Comparison of ENCODE assay signal across 9 cellular contexts in genomic region chr1:24925082-24925779, GRCh38. TPM values are rescaled to one million over a fixed set of nuclear protein-coding genes. Genes with fewer than 3 reads are reported as not detected.
A peak's percentile ranks its signal among the peaks of the same experiment; 100 is the strongest.
DNase-seq lines count a peak whose midpoint lies in the region; ATAC-seq and TF ChIP-seq lines count a peak whose summit lies in the region.
"Had no signal": no experiment of that assay in that cellular context is flagged by ENCODE, and none has a peak within 500 bp of the region (broad histone marks: within the 10 kb centered on the region; RNA-seq: fewer than 3 reads in every experiment).

No MANE protein-coding gene starts in this region.

- peaks cover 2% of the 10 kb centered on the region for H3K27me3 Mint-ChIP-seq in activated T-helper 1 cell treated with anti-CD3 and anti-CD28 coated beads, Interleukin-12 subunit alpha, Interleukin-12 subunit beta, Interleukin-2, Interleukin-4 antibody, amounts not matched to agents 30 ng/mL and 10 ng/mL and 1 ng/mL, durations not matched to agents 14 hours and 24 hours and 36 hours (ENCODE audit: insufficient read depth)

- TF ChIP-seq CTCF in foreskin keratinocyte (conservative IDR thresholded peaks at IDR 0.05): no peak

- peak; percentile 80 to 91 (median 84) for DNase-seq in T-helper 1 cell
- peak; percentile 70 for DNase-seq in activated T-helper 1 cell treated with anti-CD3 and anti-CD28 coated beads, Interleukin-12 subunit alpha, Interleukin-12 subunit beta, Interleukin-2, Interleukin-4 antibody, amounts not matched to agents 30 ng/mL and 10 ng/mL and 1 ng/mL, durations not matched to agents 14 hours and 24 hours and 36 hours (ENCODE audit: low spot score)
- peak; percentile 70 to 75 for DNase-seq in stimulated activated CD4-positive, alpha-beta T cell treated with anti-CD3 and anti-CD28 coated beads, Interleukin-12 subunit alpha, Interleukin-12 subunit beta, amount 100 ng/mL, for 24 hours (ENCODE audit: low read depth in 2 of 2)
- no peak for DNase-seq in GM03348 (ENCODE audit: low spot score)
- DNase-seq in DMS114 treated with DMSO at 0.1 percent for 48 hours (lab: John Stamatoyannopoulos, UW; ENCODE audit: unreplicated experiment): no peak
- no peak for DNase-seq in NCI-H1436 (lab: John Stamatoyannopoulos, UW)
- DNase-seq in foreskin keratinocyte: no peak
- DNase-seq: NCI-H2081, testis had no signal

- no peaks in the 10 kb centered on the region for H3K9me3 Mint-ChIP-seq in activated T-helper 1 cell treated with anti-CD3 and anti-CD28 coated beads, Interleukin-12 subunit alpha, Interleukin-12 subunit beta, Interleukin-2, Interleukin-4 antibody, amounts not matched to agents 30 ng/mL and 10 ng/mL and 1 ng/mL, durations not matched to agents 14 hours and 24 hours and 36 hours

- peaks cover 88% of the 10 kb centered on the region for H3K27me3 ChIP-seq in foreskin keratinocyte
- H3K27me3 ChIP-seq: testis had no signal

- peaks cover 75% of the 10 kb centered on the region for H3K4me1 Mint-ChIP-seq in activated T-helper 1 cell treated with anti-CD3 and anti-CD28 coated beads, Interleukin-12 subunit alpha, Interleukin-12 subunit beta, Interleukin-2, Interleukin-4 antibody, amounts not matched to agents 30 ng/mL and 10 ng/mL and 1 ng/mL, durations not matched to agents 14 hours and 24 hours and 36 hours (ENCODE audit: low read depth)

- H3K36me3 Mint-ChIP-seq in activated T-helper 1 cell treated with anti-CD3 and anti-CD28 coated beads, Interleukin-12 subunit alpha, Interleukin-12 subunit beta, Interleukin-2, Interleukin-4 antibody, amounts not matched to agents 30 ng/mL and 10 ng/mL and 1 ng/mL, durations not matched to agents 14 hours and 24 hours and 36 hours (ENCODE audit: low read depth): peaks cover 67% of the 10 kb centered on the region

- H3K27ac Mint-ChIP-seq in activated T-helper 1 cell treated with anti-CD3 and anti-CD28 coated beads, Interleukin-12 subunit alpha, Interleukin-12 subunit beta, Interleukin-2, Interleukin-4 antibody, amounts not matched to agents 30 ng/mL and 10 ng/mL and 1 ng/mL, durations not matched to agents 14 hours and 24 hours and 36 hours: peak overlapping the region; percentile 92

- H3K4me3 Mint-ChIP-seq in activated T-helper 1 cell treated with anti-CD3 and anti-CD28 coated beads, Interleukin-12 subunit alpha, Interleukin-12 subunit beta, Interleukin-2, Interleukin-4 antibody, amounts not matched to agents 30 ng/mL and 10 ng/mL and 1 ng/mL, durations not matched to agents 14 hours and 24 hours and 36 hours: peak overlapping the region; percentile 95

- H3K4me1 ChIP-seq in foreskin keratinocyte: no peaks in the 10 kb centered on the region
- H3K4me1 ChIP-seq: testis had no signal

- intact Hi-C loops in activated T-helper 1 cell treated with anti-CD3 and anti-CD28 coated beads, Interleukin-12 subunit alpha, Interleukin-12 subunit beta, Interleukin-2, Interleukin-4 antibody, amounts not matched to agents 30 ng/mL and 10 ng/mL and 1 ng/mL, durations not matched to agents 14 hours and 24 hours and 36 hours (cut with micrococcal nuclease): loop anchor here (1.0 to 10.0 kb wide), 13 partner anchors 14 to 752 kb away; partner anchors contain the start of genes CLIC4, SRRM1 and SYF2

- ATAC-seq in foreskin keratinocyte: no peak

- no peak overlapping the region for H3K27ac ChIP-seq in foreskin keratinocyte
- H3K27ac ChIP-seq: testis had no signal

RNA-seq across cellular contexts. Expression of gene RUNX3, which starts 4.8 kb away (rescaled TPM):
- 133 and 140 TPM in 2 replicates for total RNA-seq in activated T-helper 1 cell treated with anti-CD3 and anti-CD28 coated beads, Interleukin-12 subunit alpha, Interleukin-12 subunit beta, Interleukin-2, Interleukin-4 antibody, amounts not matched to agents 30 ng/mL and 10 ng/mL and 1 ng/mL, durations not matched to agents 14 hours and 24 hours and 36 hours
- total RNA-seq in foreskin keratinocyte: 0.10 TPM in 1 of 2 replicates, not detected in the other
- 0.11 TPM in 1 of 2 replicates, not detected in the other for polyA plus RNA-seq in foreskin keratinocyte

Comparison
In these comparisons a context has a peak if more than half of its experiments do, and no peak if none do; other contexts are left out.
1. DNase-seq: peak in T-helper 1 cell (5 of 5), activated T-helper 1 cell treated with anti-CD3 and anti-CD28 coated beads, Interleukin-12 subunit alpha, Interleukin-12 subunit beta, Interleukin-2, Interleukin-4 antibody, amounts not matched to agents 30 ng/mL and 10 ng/mL and 1 ng/mL, durations not matched to agents 14 hours and 24 hours and 36 hours (single experiment) and stimulated activated CD4-positive, alpha-beta T cell treated with anti-CD3 and anti-CD28 coated beads, Interleukin-12 subunit alpha, Interleukin-12 subunit beta, amount 100 ng/mL, for 24 hours (2 of 2); none in GM03348 (single experiment), DMS114 treated with DMSO at 0.1 percent for 48 hours (single experiment), NCI-H1436 (single experiment) and foreskin keratinocyte (0 of 2).
2. RNA of gene RUNX3, which starts 4.8 kb away (total RNA-seq): 133 to 140 TPM in activated T-helper 1 cell treated with anti-CD3 and anti-CD28 coated beads, Interleukin-12 subunit alpha, Interleukin-12 subunit beta, Interleukin-2, Interleukin-4 antibody, amounts not matched to agents 30 ng/mL and 10 ng/mL and 1 ng/mL, durations not matched to agents 14 hours and 24 hours and 36 hours; 0.10 TPM in foreskin keratinocyte; every median in the first group is over 100 times any median in the second.